Comparison of ENCODE assay signal across 20 cellular contexts in genomic region chr9:9919174-9919573, GRCh38.
DNase-seq lines count a peak whose midpoint lies in the region; ATAC-seq, FAIRE-seq and TF ChIP-seq lines count a peak whose summit lies in the region.
"Had no signal": no experiment of that assay in that cellular context is flagged by ENCODE, and none has a peak within 500 bp of the region (broad histone marks: within the 10 kb centered on the region; RNA-seq: fewer than 3 reads in every experiment).

No MANE protein-coding gene starts in this region.

- H2AFZ ChIP-seq in H1 (ENCODE audit: low read length): no peak overlapping the region
- H2AFZ ChIP-seq: GM23248 had no signal

- no peaks in the 10 kb centered on the region for H3K79me1 ChIP-seq in H1 (ENCODE audit: low read depth, low read length)

- no peaks in the 10 kb centered on the region for H3K79me2 ChIP-seq in H1 (ENCODE audit: control insufficient read depth in 1 of 2, insufficient read depth in 2 of 2, low read length in 2 of 2)

- H4K91ac ChIP-seq in H1 (replicated peaks; ENCODE audit: insufficient read length, low read length): no peak overlapping the region

- H3K4ac ChIP-seq in H1 (replicated peaks; ENCODE audit: insufficient read length, low read depth, low read length): no peak overlapping the region

- H3K4me3 ChIP-seq in HAP-1 (no peak overlapping the region), H1 (ENCODE audit: extremely low read depth in 1 of 4, insufficient read depth in 2 of 4, low read depth in 3 of 4, low read length in 4 of 4) (no peak overlapping the region)
- H3K4me3 ChIP-seq: GM12878, GM23248 had no signal

- in situ Hi-C loops in HAP-1 (cut with MboI; ENCODE audit: low sequenced_read_pairs): loop anchor here (25.0 kb wide), 1 partner anchor 307 kb away; no protein-coding TSS in a partner anchor

- no peak overlapping the region for H2BK20ac ChIP-seq in H1 (ENCODE audit: low read length)

- no peaks in the 10 kb centered on the region for H3K36me3 ChIP-seq in HAP-1 (replicated peaks)
- no peaks in the 10 kb centered on the region for H3K36me3 ChIP-seq in H1 (ENCODE audit: control insufficient read depth in 2 of 4, insufficient read depth in 4 of 4, low read length in 3 of 4)

- no peak for FAIRE-seq in H1 (lab: Jason Lieb, UNC)
- FAIRE-seq: A204.1, GM12878 had no signal

- H3K56ac ChIP-seq in H1 (replicated peaks; ENCODE audit: insufficient read length, low read depth, low read length): no peak overlapping the region

- H3K9me3 ChIP-seq in HAP-1 (no peaks in the 10 kb centered on the region), H1 (ENCODE audit: insufficient read depth in 2 of 2, low read depth in 1 of 2, low read length in 1 of 2) (no peaks in the 10 kb centered on the region)

- POLR2A ChIA-PET in H1 (lab: Charles Lee; ENCODE audit: partially characterized antibody): no interaction called here

- no peak overlapping the region for H4K5ac ChIP-seq in H1 (ENCODE audit: insufficient read length, low read depth, low read length)

- H3K23me2 ChIP-seq in H1 (ENCODE audit: low read depth, low read length): no peaks in the 10 kb centered on the region

- peak; percentile 6 for DNase-seq in NCI-H1436 treated with DMSO at 0.1 percent for 48 hours (lab: John Stamatoyannopoulos, UW)
- no peak for DNase-seq in NCI-H1436 (lab: John Stamatoyannopoulos, UW)
- DNase-seq in HAP-1 (ENCODE audit: low spot score in 2 of 2): peak; percentile 18 to 52
- no peak for DNase-seq in H1 (ENCODE audit: low read depth in 1 of 2, low spot score in 2 of 2)
- peak; percentile 10 for DNase-seq in iPS-NIHi7 (ENCODE audit: extremely low spot score)
- DNase-seq in SHP77 treated with DMSO at 0.1 percent for 48 hours (lab: John Stamatoyannopoulos, UW): no peak
- DNase-seq in NOMO-1 (lab: John Stamatoyannopoulos, UW; ENCODE audit: unreplicated experiment in 2 of 2): no peak
- DNase-seq: DMS79 treated with DMSO at 0.1 percent for 48 hours, GM23248, HFFc6, Kasumi-1, NCI-H1417 treated with DMSO at 0.1 percent for 48 hours, NCI-H2029 treated with DMSO at 0.1 percent for 48 hours, NCI-H446, T-helper 1 cell had no signal

- 83% methylated on average over 2 of the region's 2 CpGs; no CpG with 5 or more reads in 1 of the 2 experiments for WGBS in H1 (ENCODE audit: extremely low coverage in 1 of 2, insufficient coverage in 1 of 2, insufficient read length in 1 of 2, insufficient replicate concordance in 2 of 2, low coverage in 1 of 2, low lambda C conversion rate in 2 of 2, missing lambda C conversion rate in 1 of 2), 2 experiments

- H2BK12ac ChIP-seq in H1 (ENCODE audit: low read depth, low read length): no peak overlapping the region

- H3K4me1 ChIP-seq in HAP-1: peaks cover 12% of the 10 kb centered on the region
- no peaks in the 10 kb centered on the region for H3K4me1 ChIP-seq in H1 (replicated peaks in 1 of 4; ENCODE audit: control insufficient read depth in 3 of 4, insufficient read depth in 4 of 4, low read length in 3 of 4)

- TF ChIP-seq RAD21 in H1 (IDR thresholded peaks at IDR 0.05 in 1 of 2, conservative IDR thresholded peaks at IDR 0.05 in 1 of 2; ENCODE audit: low read depth in 2 of 2, low read length in 2 of 2): 0 out of 4 replicates have a peak, but pooled peaks of 1 of the 2 experiments have one; percentile 4

- no peaks in the 10 kb centered on the region for H4K20me1 ChIP-seq in H1 (replicated peaks in 1 of 2; ENCODE audit: control insufficient read depth in 1 of 2, insufficient read depth in 2 of 2, low read length in 2 of 2)

- no peak overlapping the region for H3K14ac ChIP-seq in H1 (ENCODE audit: insufficient read length)

- no peak overlapping the region for H3K27ac ChIP-seq in H1 (ENCODE audit: low read depth, low read length)
- H3K27ac ChIP-seq: C4-2B, GM23248 had no signal

- CTCF ChIA-PET in H1 (lab: Charles Lee; ENCODE audit: partially characterized antibody): interaction anchor here (0.6 to 5.7 kb wide), 15 partner anchors 9 to 1138 kb away, joined by 3 to 29 read pairs (median 6); no protein-coding TSS in a partner anchor

- no peak overlapping the region for H3K9ac ChIP-seq in H1 (replicated peaks in 1 of 4; ENCODE audit: extremely low read depth in 1 of 4, low read depth in 3 of 4, low read length in 3 of 4)
- H3K9ac ChIP-seq: GM23248 had no signal

- peak in 1 of 3 experiments; percentile 37; a peak in 1 of 4 replicates for TF ChIP-seq CTCF in H1 (IDR thresholded peaks at IDR 0.05; ENCODE audit: control extremely low read depth in 1 of 3, insufficient read depth in 1 of 3, low read depth in 1 of 3, low read length in 3 of 3)

- no peak overlapping the region for H3K18ac ChIP-seq in H1 (ENCODE audit: extremely low read depth, low read length)

- no peak overlapping the region for H2AK5ac ChIP-seq in H1 (ENCODE audit: low read depth, low read length)

- no peak for ATAC-seq in GM19324 (IDR thresholded peaks at IDR 0.05; ENCODE audit: low FRiP score, unreplicated experiment)
- ATAC-seq: GM12878, Panc1 had no signal

- H4K8ac ChIP-seq in H1 (ENCODE audit: extremely low read depth, insufficient read depth, low read length): no peak overlapping the region

- no peak overlapping the region for H3K23ac ChIP-seq in H1 (ENCODE audit: insufficient read length)

- H2BK5ac ChIP-seq in H1 (ENCODE audit: low read depth, low read length): no peak overlapping the region

- H3K27me3 ChIP-seq in HAP-1 (ENCODE audit: low read depth) (peaks cover 8% of the 10 kb centered on the region), H1 (replicated peaks in 1 of 4; ENCODE audit: control insufficient read depth in 3 of 4, extremely low read depth in 1 of 4, insufficient read depth in 3 of 4, low read length in 3 of 4) (no peaks in the 10 kb centered on the region)

- no peak for TF ChIP-seq POLR2A in H1 (IDR thresholded peaks at IDR 0.05; ENCODE audit: control extremely low read depth in 1 of 2, low read depth in 2 of 2, low read length in 2 of 2)

- H2BK120ac ChIP-seq in H1 (replicated peaks; ENCODE audit: low read depth, low read length): no peak overlapping the region

- no peak overlapping the region for H3K4me2 ChIP-seq in H1 (ENCODE audit: insufficient read depth in 1 of 2, low read depth in 2 of 2, low read length in 2 of 2)

- H2BK15ac ChIP-seq in H1 (ENCODE audit: low read length): no peak overlapping the region

- no peak for TF ChIP-seq EP300 in H1 (IDR thresholded peaks at IDR 0.05; ENCODE audit: borderline replicate concordance in 1 of 2, low read depth in 2 of 2, low read length in 2 of 2)

TF ChIP-seq in H1, 55 proteins besides CTCF, POLR2A, EP300 and RAD21:
- no peak for TF ChIP-seq CHD2 (IDR thresholded peaks at IDR 0.05; ENCODE audit: low read length)
- peak; percentile 88 for TF ChIP-seq TEAD4 (IDR thresholded peaks at IDR 0.05; ENCODE audit: low read depth, low read length)
TF ChIP-seq in H1: peak in this region for 1.

Comparison
In these comparisons a context has a peak if more than half of its experiments do, and no peak if none do; other contexts are left out.
1. DNase-seq: peak in NCI-H1436 treated with DMSO at 0.1 percent for 48 hours (single experiment), HAP-1 (2 of 2) and iPS-NIHi7 (single experiment); none in NCI-H1436 (single experiment), H1 (0 of 2), SHP77 treated with DMSO at 0.1 percent for 48 hours (single experiment) and NOMO-1 (0 of 2).